Comparison of ENCODE assay signal across 8 cellular contexts in the genomic region with DNA sequence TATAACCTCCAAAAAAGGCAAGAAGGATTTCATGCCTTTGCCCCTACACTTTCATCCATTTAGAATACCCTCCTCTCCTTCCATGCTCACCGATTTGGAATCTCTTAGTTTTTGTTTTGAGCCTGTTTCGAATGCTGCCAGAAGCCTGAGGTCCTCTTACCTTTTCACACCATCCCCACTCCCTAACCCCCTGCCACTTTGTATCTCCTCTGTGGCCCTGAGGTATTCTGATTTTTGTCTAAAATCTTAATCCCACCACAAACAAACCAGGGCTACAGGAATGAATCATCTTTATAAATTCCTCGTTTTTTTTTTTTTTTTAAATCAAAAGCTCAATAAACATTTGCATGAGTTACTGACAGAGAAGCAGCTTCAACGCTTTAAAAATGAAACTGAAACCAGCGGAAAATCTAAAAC. TPM values are rescaled to one million over a fixed set of nuclear protein-coding genes. Genes with fewer than 3 reads are reported as not detected.
DNase-seq lines count a peak whose midpoint lies in the region; ATAC-seq, FAIRE-seq and TF ChIP-seq lines count a peak whose summit lies in the region.

No MANE protein-coding gene starts in this region.

- 0% methylated on average over 2 of the region's 5 CpGs; no CpG with 5 or more reads in 1 of the 2 experiments for WGBS in IMR-90 (ENCODE audit: extremely low coverage in 2 of 2, insufficient read length in 1 of 2), 2 experiments

- no peak for TF ChIP-seq POLR2A in IMR-90 (IDR thresholded peaks at IDR 0.05; ENCODE audit: low read depth, low read length)

- H3K4me1 Mint-ChIP-seq in brain (peaks cover 55% of the 10 kb centered on the region), mesothelial cell of epicardium (peaks cover 38% of the 10 kb centered on the region)

- H2BK5ac ChIP-seq in IMR-90 (ENCODE audit: low read depth, low read length, poor library complexity, severe bottlenecking), result peak overlapping the region; percentile 62

- peak overlapping the region; percentile 95; the same call in 1 of the 2 replicates for H3K27ac ChIP-seq in IMR-90 (ENCODE audit: insufficient read depth, low read length)

- peak overlapping the region; percentile 79; the same call in 2 of the 3 replicates for H2BK15ac ChIP-seq in IMR-90 (ENCODE audit: low read depth, low read length)

- in situ Hi-C loops in IMR-90 (cut with MboI; ENCODE audit: low sequenced_read_pairs), result no loop called here

- DNase-seq in AG10803 (ENCODE audit: low read depth), result no peak
- no peak for DNase-seq in GM19239 (ENCODE audit: insufficient read length, low spot score)
- DNase-seq in IMR-90, result peak; percentile 59
- no peak for DNase-seq in mesothelial cell of epicardium (ENCODE audit: low spot score in 2 of 2, unreplicated experiment in 2 of 2)
- no peak for DNase-seq in SHP77 treated with DMSO at 0.1 percent for 48 hours (lab: John Stamatoyannopoulos, UW)
- DNase-seq in mucosa of gallbladder (ENCODE audit: low spot score), result no peak
- no peak for DNase-seq in sciatic nerve (ENCODE audit: low spot score)

- H3K9me3 ChIP-seq in IMR-90 (ENCODE audit: control insufficient read depth, insufficient read depth, low read length), result no peaks in the 10 kb centered on the region

- peak overlapping the region; percentile 88 for H4K91ac ChIP-seq in IMR-90 (ENCODE audit: insufficient read depth, low read depth, low read length)

- peaks cover 34% of the 10 kb centered on the region for H4K20me1 ChIP-seq in IMR-90 (ENCODE audit: insufficient read depth, low read length)

- H3K4me1 ChIP-seq in IMR-90 (ENCODE audit: control insufficient read depth, insufficient read depth, low read length), result peaks cover 2% of the 10 kb centered on the region

- intact Hi-C loops in IMR-90 (cut with micrococcal nuclease) (no loop called here), sciatic nerve (cut with DNase I) (no loop called here)

- peak overlapping the region; percentile 94; the same call in 1 of the 2 replicates for H3K4ac ChIP-seq in IMR-90 (ENCODE audit: low read depth, low read length)

- peak overlapping the region; percentile 96 to 100 (median 99) for H3K4me3 Mint-ChIP-seq in brain
- H3K4me3 Mint-ChIP-seq in mesothelial cell of epicardium, result peak overlapping the region; percentile 97

- POLR2A ChIA-PET in IMR-90 (lab: Charles Lee; ENCODE audit: unreplicated experiment), result interaction anchor here (0.5 to 2.3 kb wide), 4 partner anchors 12 to 1245 kb away, joined by 3 to 14 read pairs (median 5); a partner anchor contains a TSS

- H3K9me1 ChIP-seq in IMR-90 (ENCODE audit: insufficient read depth, low read length), result peaks cover 3% of the 10 kb centered on the region; the same call in 1 of the 2 replicates

- no peak overlapping the region for H2AK5ac ChIP-seq in IMR-90 (ENCODE audit: low read depth, low read length)

- H3K27ac Mint-ChIP-seq in brain (peak overlapping the region; percentile 99 to 100 (median 99)), mesothelial cell of epicardium (peak overlapping the region; percentile 97)

- no peak overlapping the region for H2AK9ac ChIP-seq in IMR-90 (replicated peaks; ENCODE audit: low read depth, low read length, poor library complexity)

- H2BK120ac ChIP-seq in IMR-90 (ENCODE audit: low read depth, low read length), result peak overlapping the region; percentile 75

- peak overlapping the region; percentile 98 for H3K9ac ChIP-seq in IMR-90 (ENCODE audit: low read depth, low read length)

- H3K79me1 ChIP-seq in IMR-90 (ENCODE audit: low read depth in 1 of 2, low read length in 2 of 2), result peaks cover 16 to 28% of the 10 kb centered on the region in 2 experiments

- CTCF ChIA-PET in IMR-90 (lab: Yijun Ruan, JAX), result interaction anchor here (0.7 to 1.3 kb wide), 2 partner anchors 10 to 976 kb away, joined by 4 read pairs; no protein-coding TSS in a partner anchor

- dilution Hi-C loops in IMR-90 (cut with HindIII; ENCODE audit: low sequenced_read_pairs, unreplicated experiment), result no loop called here

- H3K27me3 ChIP-seq in IMR-90 (ENCODE audit: control insufficient read depth, insufficient read depth, low read length), result peaks cover under 1% of the 10 kb centered on the region

- H3K9me3 Mint-ChIP-seq in brain (peaks cover 0 to 3% (median 0%) of the 10 kb centered on the region in 5 experiments), mesothelial cell of epicardium (no peaks in the 10 kb centered on the region)

- no peak for TF ChIP-seq CTCF in AG10803 (conservative IDR thresholded peaks at IDR 0.05; ENCODE audit: low read length)
- TF ChIP-seq CTCF in IMR-90 (conservative IDR thresholded peaks at IDR 0.05; ENCODE audit: low read depth, low read length), result no peak
- TF ChIP-seq CTCF in brain (conservative IDR thresholded peaks at IDR 0.05), result no peak
- no peak for TF ChIP-seq CTCF in mesothelial cell of epicardium (IDR thresholded peaks at IDR 0.05; ENCODE audit: unreplicated experiment)

- peaks cover 36% of the 10 kb centered on the region for H3K36me3 Mint-ChIP-seq in brain
- H3K36me3 Mint-ChIP-seq in mesothelial cell of epicardium, result peaks cover 18% of the 10 kb centered on the region

- peak overlapping the region; percentile 82 for H3K23ac ChIP-seq in IMR-90 (ENCODE audit: low read depth, low read length)

- peak overlapping the region; percentile 41 for H2BK20ac ChIP-seq in IMR-90 (ENCODE audit: low read depth, low read length)

- BruUV-seq in IMR-90 (replicated peaks; lab: Mats Ljungman, UMichigan), result no TSS peak

- TF ChIP-seq RAD21 in IMR-90 (IDR thresholded peaks at IDR 0.05; ENCODE audit: low read length), result no peak

- peak overlapping the region; percentile 82 for H3K56ac ChIP-seq in IMR-90 (ENCODE audit: extremely low read depth, insufficient read depth, low read length)

- H3K36me3 ChIP-seq in IMR-90 (ENCODE audit: control insufficient read depth, insufficient read depth, low read length), result peaks cover 18% of the 10 kb centered on the region

- H3K4me3 ChIP-seq in AG10803 (ENCODE audit: low read length) (peak overlapping the region; percentile 95), IMR-90 (ENCODE audit: insufficient read depth, low read depth, low read length) (peak overlapping the region; percentile 73)

- H3K27me3 Mint-ChIP-seq in brain, result peaks cover 31% of the 10 kb centered on the region
- peaks cover 3% of the 10 kb centered on the region for H3K27me3 Mint-ChIP-seq in mesothelial cell of epicardium (ENCODE audit: low read depth)

- peak; percentile 67 for FAIRE-seq in GM19239 (lab: Jason Lieb, UNC)

- peak overlapping the region; percentile 92 for H3K4me2 ChIP-seq in IMR-90 (ENCODE audit: low read depth, low read length)

- ATAC-seq in IMR-90 (ENCODE audit: low read depth), result 0 out of 2 replicates have a peak, but pooled peaks have one; percentile 0
- ATAC-seq in sciatic nerve, result no peak

- peak overlapping the region; percentile 80 to 97 for H4K8ac ChIP-seq in IMR-90 (ENCODE audit: low read depth in 2 of 2, low read length in 2 of 2)

- H3K18ac ChIP-seq in IMR-90 (ENCODE audit: low read depth, low read length), result peak overlapping the region; percentile 82

- H4K5ac ChIP-seq in IMR-90 (ENCODE audit: low read depth, low read length), result peak overlapping the region; percentile 92

- H3K14ac ChIP-seq in IMR-90 (replicated peaks; ENCODE audit: low read depth, low read length), result peak overlapping the region; percentile 94

- H2AFZ ChIP-seq in IMR-90 (replicated peaks; ENCODE audit: low read length, poor library complexity), result peak overlapping the region; percentile 81

TF ChIP-seq in IMR-90, 13 proteins besides CTCF, POLR2A, EP300 and RAD21 (continues in another document):
- TF ChIP-seq RFX5 (IDR thresholded peaks at IDR 0.05; ENCODE audit: low read depth, low read length) (no peak), BHLHE40 (IDR thresholded peaks at IDR 0.05; ENCODE audit: low read depth, low read length) (no peak), FOS (IDR thresholded peaks at IDR 0.05; ENCODE audit: low read depth, low read length) (no peak), MXI1 (IDR thresholded peaks at IDR 0.05; ENCODE audit: borderline replicate concordance, low read depth, low read length) (no peak), CHD1 (IDR thresholded peaks at IDR 0.05; ENCODE audit: low read depth, low read length) (no peak), CEBPB (IDR thresholded peaks at IDR 0.05; ENCODE audit: low read depth, low read length) (no peak), SMC3 (IDR thresholded peaks at IDR 0.05; ENCODE audit: low read depth, low read length) (no peak), NFE2L2 (IDR thresholded peaks at IDR 0.05; ENCODE audit: low read depth, low read length) (no peak)
- TF ChIP-seq, protein P1, sequence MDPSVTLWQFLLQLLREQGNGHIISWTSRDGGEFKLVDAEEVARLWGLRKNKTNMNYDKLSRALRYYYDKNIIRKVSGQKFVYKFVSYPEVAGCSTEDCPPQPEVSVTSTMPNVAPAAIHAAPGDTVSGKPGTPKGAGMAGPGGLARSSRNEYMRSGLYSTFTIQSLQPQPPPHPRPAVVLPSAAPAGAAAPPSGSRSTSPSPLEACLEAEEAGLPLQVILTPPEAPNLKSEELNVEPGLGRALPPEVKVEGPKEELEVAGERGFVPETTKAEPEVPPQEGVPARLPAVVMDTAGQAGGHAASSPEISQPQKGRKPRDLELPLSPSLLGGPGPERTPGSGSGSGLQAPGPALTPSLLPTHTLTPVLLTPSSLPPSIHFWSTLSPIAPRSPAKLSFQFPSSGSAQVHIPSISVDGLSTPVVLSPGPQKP (IDR thresholded peaks at IDR 0.05; ENCODE audit: borderline replicate concordance, low read depth, low read length), result no peak

RNA-seq across cellular contexts. Expression of a gene that starts 1.6 kb away (rescaled TPM):
- total RNA-seq in IMR-90 (2012; rRNA removed) (1,529 and 2,604 TPM in 2 replicates), mesothelial cell of epicardium (1,038 to 1,060 TPM (median 1,056 TPM) in 3 replicates), mucosa of gallbladder (638 TPM), sciatic nerve (716 TPM)
- polyA plus RNA-seq in IMR-90 (2012; rRNA removed) (3,906 and 3,925 TPM in 2 replicates), brain (ENCODE audit: insufficient read depth, low read depth, low replicate concordance) (1,772 TPM)
- polyA plus RNA-seq in IMR-90 (2012; cell fraction: cytosol; rRNA removed), result 4,661 and 5,209 TPM in 2 replicates
- polyA plus RNA-seq in IMR-90 (2012; cell fraction: nucleus; rRNA removed; ENCODE audit: low replicate concordance), result 958 and 2,207 TPM in 2 replicates

RNA-seq across cellular contexts. Expression of a gene that starts 14.3 kb away (rescaled TPM):
- total RNA-seq in IMR-90 (2012; rRNA removed), result 2.5 and 6.4 TPM in 2 replicates
- polyA plus RNA-seq in IMR-90 (2012; rRNA removed), result 1.7 and 2.4 TPM in 2 replicates
- 0.41 and 0.60 TPM in 2 replicates for polyA plus RNA-seq in IMR-90 (2012; cell fraction: cytosol; rRNA removed)
- polyA plus RNA-seq in IMR-90 (2012; cell fraction: nucleus; rRNA removed; ENCODE audit: low replicate concordance), result 0.36 and 3.9 TPM in 2 replicates
- 14.5 TPM for polyA plus RNA-seq in brain (ENCODE audit: insufficient read depth, low read depth, low replicate concordance)
- 24.2 to 26.2 TPM (median 25.3 TPM) in 3 replicates for total RNA-seq in mesothelial cell of epicardium
- total RNA-seq in mucosa of gallbladder, result 13.3 TPM
- 6.8 TPM for total RNA-seq in sciatic nerve

RNA-seq across cellular contexts. Expression of a gene that starts 55.1 kb away (rescaled TPM):
- total RNA-seq in IMR-90 (2012; rRNA removed), result not detected in 2 replicates
- not detected in 2 replicates for polyA plus RNA-seq in IMR-90 (2012; rRNA removed)
- not detected in 2 replicates for polyA plus RNA-seq in IMR-90 (2012; cell fraction: cytosol; rRNA removed)
- not detected in 2 replicates for polyA plus RNA-seq in IMR-90 (2012; cell fraction: nucleus; rRNA removed; ENCODE audit: low replicate concordance)
- 0.36 TPM for polyA plus RNA-seq in brain (ENCODE audit: insufficient read depth, low read depth, low replicate concordance)
- total RNA-seq in mesothelial cell of epicardium, result not detected in 3 replicates
- total RNA-seq in mucosa of gallbladder, result 3.4 TPM
- 9.2 TPM for total RNA-seq in sciatic nerve
